In the genomic region with DNA sequence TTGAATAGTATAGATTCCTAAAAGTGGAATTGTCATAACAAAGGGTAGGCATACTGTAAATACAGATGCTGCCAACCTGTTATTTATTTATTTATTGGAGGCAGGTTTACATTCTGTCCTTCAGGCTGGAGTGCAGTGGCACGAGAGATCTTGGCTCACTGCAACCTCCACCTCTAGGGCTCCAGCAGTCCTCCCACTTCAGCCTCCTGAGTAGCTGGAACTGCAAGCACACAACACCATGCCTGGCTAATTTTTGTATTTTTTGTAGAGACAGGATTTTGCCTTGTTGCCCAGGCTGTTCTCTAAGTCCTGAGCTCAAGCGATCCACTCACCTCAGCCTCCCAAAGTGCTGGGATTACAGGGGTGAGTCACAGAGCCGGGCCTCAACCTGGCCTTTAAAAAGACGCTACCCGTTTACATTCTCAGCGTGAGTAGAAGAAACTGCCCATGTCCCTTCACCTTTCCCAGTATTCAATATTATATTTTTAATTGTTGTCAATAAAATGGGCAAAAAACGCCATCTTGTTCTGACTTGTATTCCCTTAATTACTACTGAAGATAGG, we compare ENCODE assay signal across 20 cellular contexts. TPM values are rescaled to one million over a fixed set of nuclear protein-coding genes. Genes with fewer than 3 reads are reported as not detected.
DNase-seq lines count a peak whose midpoint lies in the region; ATAC-seq, FAIRE-seq and TF ChIP-seq lines count a peak whose summit lies in the region.
"Had no signal": no experiment of that assay in that cellular context is flagged by ENCODE, and none has a peak within 500 bp of the region (broad histone marks: within the 10 kb centered on the region; RNA-seq: fewer than 3 reads in every experiment).

No MANE protein-coding gene starts in this region.

- BruUV-seq in MCF 10A (replicated peaks; lab: Mats Ljungman, UMichigan), result no TSS peak
- BruUV-seq in mammary epithelial cell (replicated peaks; lab: Mats Ljungman, UMichigan), result no TSS peak
- BruUV-seq in K562 (replicated peaks; lab: Mats Ljungman, UMichigan), result no TSS peak

- ATAC-seq in K562, result no peak
- ATAC-seq in GM21723 (IDR thresholded peaks at IDR 0.05; ENCODE audit: unreplicated experiment), result no peak
- ATAC-seq: CD8-positive, alpha-beta T cell had no signal

- H3K27me3 ChIP-seq in mammary epithelial cell (ENCODE audit: insufficient read depth, low read length), result no peaks in the 10 kb centered on the region
- no peaks in the 10 kb centered on the region for H3K27me3 ChIP-seq in K562 (ENCODE audit: control insufficient read depth in 2 of 2, insufficient read depth in 2 of 2, low read length in 2 of 2)

- H3K4me3 ChIP-seq in mammary epithelial cell (replicated peaks in 1 of 3; ENCODE audit: insufficient read depth in 1 of 3, low read depth in 2 of 3, low read length in 3 of 3) (no peak overlapping the region), K562 (no peak overlapping the region)

- H3K27ac Mint-ChIP-seq in MCF 10A (ENCODE audit: low read depth, unreplicated experiment), result no peak overlapping the region
- H3K27ac Mint-ChIP-seq in nephron, result peak overlapping the region in 2 of 3 experiments; percentile 16 to 82
- H3K27ac Mint-ChIP-seq: CD14-positive monocyte; CD8-positive, alpha-beta T cell had no signal

- no peaks in the 10 kb centered on the region for H3K9me3 Mint-ChIP-seq in MCF 10A (ENCODE audit: unreplicated experiment)
- no peaks in the 10 kb centered on the region for H3K9me3 Mint-ChIP-seq in nephron
- H3K9me3 Mint-ChIP-seq: CD8-positive, alpha-beta T cell; IgD-negative memory B cell had no signal

- intact Hi-C loops in MCF 10A (cut with micrococcal nuclease), result no loop called here
- intact Hi-C loops in mammary epithelial cell (cut with micrococcal nuclease), result no loop called here
- intact Hi-C loops in K562 (cut with micrococcal nuclease), result no loop called here

- dilution Hi-C loops in mammary epithelial cell (cut with HindIII; ENCODE audit: low sequenced_read_pairs), result no loop called here

- no peaks in the 10 kb centered on the region for H3K27me3 Mint-ChIP-seq in MCF 10A (ENCODE audit: insufficient read depth, unreplicated experiment)
- no peaks in the 10 kb centered on the region for H3K27me3 Mint-ChIP-seq in nephron (ENCODE audit: low read depth)

- H3K4me3 Mint-ChIP-seq in MCF 10A (ENCODE audit: unreplicated experiment), result no peak overlapping the region
- peak overlapping the region; percentile 2 to 64 (median 15) for H3K4me3 Mint-ChIP-seq in nephron
- H3K4me3 Mint-ChIP-seq: CD14-positive monocyte; CD8-positive, alpha-beta T cell had no signal

- H3K27ac ChIP-seq in mammary epithelial cell (ENCODE audit: insufficient read depth, low read depth, low read length) (no peak overlapping the region), K562 (ENCODE audit: extremely low read depth, low read depth, low read length) (no peak overlapping the region)
- H3K27ac ChIP-seq: 22Rv1 had no signal

- H3K4me2 ChIP-seq in mammary epithelial cell (ENCODE audit: insufficient read depth, low read depth, low read length) (no peak overlapping the region), K562 (ENCODE audit: insufficient read depth, low read length) (no peak overlapping the region)

- no peak for TF ChIP-seq RAD21 in K562 (CRISPR knock-in tag; conservative IDR thresholded peaks at IDR 0.05 in 1 of 2, IDR thresholded peaks at IDR 0.05 in 1 of 2)

- no peaks in the 10 kb centered on the region for H4K20me1 ChIP-seq in mammary epithelial cell (ENCODE audit: insufficient read depth, low read length)
- H4K20me1 ChIP-seq in K562 (replicated peaks; ENCODE audit: control insufficient read depth, insufficient read depth, low read length), result peaks cover 13% of the 10 kb centered on the region

- no peak overlapping the region for H3K9ac ChIP-seq in mammary epithelial cell (ENCODE audit: insufficient read depth, low read length)
- no peak overlapping the region for H3K9ac ChIP-seq in K562 (ENCODE audit: insufficient read depth in 1 of 2, low read depth in 2 of 2, low read length in 2 of 2)

- no peak overlapping the region for H2AFZ ChIP-seq in mammary epithelial cell (ENCODE audit: low read depth, low read length)
- 0 out of 2 replicates have a peak overlapping the region, but pooled peaks have one; percentile 14 for H2AFZ ChIP-seq in K562 (ENCODE audit: low read depth, low read length)

- no peaks in the 10 kb centered on the region for H3K36me3 ChIP-seq in mammary epithelial cell (ENCODE audit: insufficient read depth, low read length)
- no peaks in the 10 kb centered on the region for H3K36me3 ChIP-seq in K562 (ENCODE audit: control insufficient read depth, insufficient read depth, low read length)

- H3K4me1 Mint-ChIP-seq in MCF 10A (ENCODE audit: insufficient read depth, unreplicated experiment), result peaks cover 2% of the 10 kb centered on the region
- H3K4me1 Mint-ChIP-seq in nephron, result peaks cover 13% of the 10 kb centered on the region

- TF ChIP-seq EP300 in K562 (IDR thresholded peaks at IDR 0.05; ENCODE audit: low read length), result no peak

- H3K9me1 ChIP-seq in K562 (ENCODE audit: control insufficient read depth, insufficient read depth, low read length), result no peaks in the 10 kb centered on the region

- peaks cover 18% of the 10 kb centered on the region for H3K79me2 ChIP-seq in mammary epithelial cell (ENCODE audit: insufficient read depth, low read length)
- H3K79me2 ChIP-seq in K562 (ENCODE audit: control insufficient read depth, insufficient read depth, low read length), result peaks cover 18% of the 10 kb centered on the region

- POLR2A ChIA-PET in MCF 10A (lab: Yijun Ruan, JAX), result interaction anchor here (0.7 to 1.5 kb wide), 6 partner anchors 19 to 87 kb away, joined by 3 to 12 read pairs (median 3); no protein-coding TSS in a partner anchor
- POLR2A ChIA-PET in K562 (lab: Yijun Ruan, JAX), result no interaction called here
- POLR2A ChIA-PET in GM10248 (lab: Yijun Ruan, JAX), result no interaction called here

- TF ChIP-seq POLR2A in K562 (conservative IDR thresholded peaks at IDR 0.05), result no peak

- CTCF ChIA-PET in MCF 10A (lab: Yijun Ruan, JAX), result interaction anchor here (0.7 to 1.0 kb wide), 3 partner anchors 20 to 447 kb away, joined by 3 to 6 read pairs (median 5); no protein-coding TSS in a partner anchor
- CTCF ChIA-PET in mammary epithelial cell (lab: Charles Lee; ENCODE audit: low non-redundant PET), result no interaction called here
- CTCF ChIA-PET in K562 (lab: Yijun Ruan, JAX; ENCODE audit: low intra/inter-chr PET ratio), result no interaction called here
- CTCF ChIA-PET in GM10248 (lab: Yijun Ruan, JAX), result no interaction called here

- DNase-seq in MCF 10A (ENCODE audit: unreplicated experiment), result peak; percentile 27
- DNase-seq in mammary epithelial cell, result no peak
- DNase-seq in K562 (ENCODE audit: extremely low read depth in 1 of 4, low spot score in 3 of 4), result no peak
- DNase-seq in SIG-M5 treated with dmso at 0.1 percent for 504 hours (lab: John Stamatoyannopoulos, UW; ENCODE audit: unreplicated experiment), result no peak
- no peak for DNase-seq in GM10248 (ENCODE audit: extremely low spot score)
- DNase-seq: CD8-positive, alpha-beta T cell; COR-L47; DMS153; DMS79 treated with DMSO at 0.1 percent for 48 hours; EL; HCEC 1CT had no signal

- H3K36me3 Mint-ChIP-seq in MCF 10A (ENCODE audit: insufficient read depth, unreplicated experiment), result peaks cover 4% of the 10 kb centered on the region
- H3K36me3 Mint-ChIP-seq in nephron (ENCODE audit: low read depth), result no peaks in the 10 kb centered on the region
- H3K36me3 Mint-ChIP-seq: CD14-positive monocyte, IgD-negative memory B cell had no signal

- FAIRE-seq in K562 (lab: Jason Lieb, UNC), result no peak
- FAIRE-seq: D721Med, G401.6, GM12892, GM19239 had no signal

- H3K4me1 ChIP-seq in mammary epithelial cell (ENCODE audit: insufficient read depth, low read length), result peaks cover 9% of the 10 kb centered on the region
- H3K4me1 ChIP-seq in K562 (replicated peaks in 1 of 2; ENCODE audit: control insufficient read depth in 2 of 2, insufficient read depth in 2 of 2, low read length in 2 of 2), result peaks cover 11 to 14% of the 10 kb centered on the region in 2 experiments

- H3K9me3 ChIP-seq in mammary epithelial cell (replicated peaks; ENCODE audit: insufficient read depth, low read length) (no peaks in the 10 kb centered on the region), K562 (replicated peaks; ENCODE audit: control insufficient read depth, insufficient read depth, low read depth, low read length) (no peaks in the 10 kb centered on the region)

- TF ChIP-seq CTCF in MCF 10A (IDR thresholded peaks at IDR 0.05; ENCODE audit: unreplicated experiment), result no peak
- no peak for TF ChIP-seq CTCF in mammary epithelial cell (conservative IDR thresholded peaks at IDR 0.05 in 1 of 2, IDR thresholded peaks at IDR 0.05 in 1 of 2; ENCODE audit: extremely low read depth in 1 of 2, insufficient read depth in 1 of 2, low read depth in 1 of 2, low read length in 2 of 2)
- no peak for TF ChIP-seq CTCF in K562 (IDR thresholded peaks at IDR 0.05 in 2 of 3, conservative IDR thresholded peaks at IDR 0.05 in 1 of 3; ENCODE audit: insufficient read depth in 2 of 3, low read depth in 1 of 3, low read length in 3 of 3)
- no peak for TF ChIP-seq CTCF in nephron (IDR thresholded peaks at IDR 0.05; ENCODE audit: unreplicated experiment in 3 of 3)
- TF ChIP-seq CTCF in GM10248 (IDR thresholded peaks at IDR 0.05; ENCODE audit: control extremely low read depth, extremely low read depth, low read depth, missing control alignments), result no peak

- in situ Hi-C loops in mammary epithelial cell (cut with MboI; ENCODE audit: low sequenced_read_pairs in 2 of 2), result no loop called here
- in situ Hi-C loops in K562 (cut with MboI), result no loop called here

- WGBS in mammary epithelial cell (ENCODE audit: low coverage, missing lambda C conversion rate), result 93% methylated on average over 7 of the region's 7 CpGs
- WGBS in K562 (ENCODE audit: insufficient coverage, low coverage, missing lambda C conversion rate), result 59% methylated on average over 7 of the region's 7 CpGs

RNA-seq across cellular contexts. Expression of a gene that starts 3.0 kb away (rescaled TPM):
- total RNA-seq in MCF 10A (2022), result 40.0 and 40.7 TPM in 2 replicates
- total RNA-seq in mammary epithelial cell, result 10 to 100 TPM; 38.6 to 44.0 TPM
- 5.8 TPM for polyA plus RNA-seq in mammary epithelial cell
- 15.2 TPM for polyA minus RNA-seq in mammary epithelial cell
- 16.6 and 83.8 TPM in 2 replicates for total RNA-seq in K562 (2011; cell fraction: chromatin; rRNA removed; ENCODE audit: low replicate concordance)
- total RNA-seq in K562 (2011; cell fraction: nucleolus; rRNA removed), result 4.2 and 6.4 TPM in 2 replicates
- total RNA-seq in K562 (2011; cell fraction: nucleoplasm; rRNA removed), result 16.1 and 32.0 TPM in 2 replicates
- 14.3 and 15.0 TPM in 2 replicates for total RNA-seq in K562 (2014; rRNA removed)
- 28.4 and 35.3 TPM in 2 replicates for total RNA-seq in K562 (2014; rRNA removed; fragmentation: Illumina TruSeq; extraction: Trizol)
- total RNA-seq in K562 (2015; rRNA removed; fragmentation: Illumina TruSeq; extraction: Trizol), result 28.1 and 30.6 TPM in 2 replicates
- total RNA-seq in K562 (2021), result 21.2 and 22.1 TPM in 2 replicates
- 6.8 and 10.6 TPM in 2 replicates for polyA plus RNA-seq in K562 (2011; rRNA removed)
- 1.6 and 3.5 TPM in 2 replicates for polyA plus RNA-seq in K562 (2011; cell fraction: cytosol; rRNA removed)
- polyA plus RNA-seq in K562 (2011; cell fraction: nucleus; rRNA removed), result 4.2 and 5.4 TPM in 2 replicates
- polyA plus RNA-seq in K562 (2012), result 10.8 and 12.3 TPM in 2 replicates
- 13.4 and 16.5 TPM in 2 replicates for polyA plus RNA-seq in K562 (2014; fragmentation: Illumina TruSeq; extraction: Trizol)
- polyA plus RNA-seq in K562 (2014; fragmentation: Nextera tagmentation; extraction: Ambion mirVana), result 1 to 10 TPM; 4.9 to 6.0 TPM
- polyA plus RNA-seq in K562 (2014; rRNA removed), result 10.6 and 10.7 TPM in 2 replicates
- polyA minus RNA-seq in K562 (2011; rRNA and poly(A)+ RNA removed), result 47.6 and 51.9 TPM in 2 replicates
- polyA minus RNA-seq in K562 (2011; cell fraction: cytosol; rRNA and poly(A)+ RNA removed), result 13.8 and 19.1 TPM in 2 replicates
- 13.7 and 34.7 TPM in 2 replicates for polyA minus RNA-seq in K562 (2011; cell fraction: nucleus; rRNA and poly(A)+ RNA removed)
